In genomic region chr12:57540998-57541397, GRCh38 we compare ENCODE assay signal across 18 cellular contexts. TPM values are rescaled to one million over a fixed set of nuclear protein-coding genes. Genes with fewer than 3 reads are reported as not detected.
"Had no signal": no experiment of that assay in that cellular context is flagged by ENCODE, and none has a peak within 500 bp of the region (broad histone marks: within the 10 kb centered on the region; RNA-seq: fewer than 3 reads in every experiment).

No MANE protein-coding gene starts in this region.

- H3K27ac ChIP-seq: brain microvascular endothelial cell, heart left ventricle, neutrophil, tibial artery had no signal

- H3K27me3 ChIP-seq: brain microvascular endothelial cell, heart left ventricle, neutrophil, tibial artery had no signal

- FAIRE-seq: frontal cortex had no signal

- DNase-seq: activated CD4-positive, alpha-beta T cell treated with anti-CD3 and anti-CD28 coated beads, Interleukin-2, amount 10 ng/mL, durations not matched to agents 7 days and 5 days; activated CD8-positive, alpha-beta memory T cell treated with anti-CD3 and anti-CD28 coated beads for 24 hours; activated naive CD8-positive, alpha-beta T cell treated with anti-CD3 and anti-CD28 coated beads for 36 hours; amygdala; brain microvascular endothelial cell; cortex of kidney; effector CD8-positive, alpha-beta T cell; heart left ventricle; immature natural killer cell; left colon; naive thymus-derived CD8-positive, alpha-beta T cell; retina; stimulated activated CD4-positive, alpha-beta T cell treated with anti-CD3 and anti-CD28 coated beads, Interleukin-2, amount 100 ng/mL, for 48 hours; stimulated activated naive B cell treated with anti-CD40 and anti-IgM and Interleukin-4, amounts not matched to agents 10 μg/mL and 1 μg/mL and 100 μg/mL, for 72 hours had no signal

- H3K9me3 ChIP-seq: heart left ventricle, neutrophil, tibial artery had no signal

- ATAC-seq: heart left ventricle; naive thymus-derived CD8-positive, alpha-beta T cell; stimulated activated naive B cell treated with anti-CD40 and anti-IgM and Interleukin-4, amounts not matched to agents 10 μg/mL and 1 μg/mL and 100 μg/mL, for 72 hours had no signal

- H3K4me3 ChIP-seq: heart left ventricle, lung, tibial artery had no signal

RNA-seq across cellular contexts. Expression of gene KIF5A, which starts 8.8 kb away (rescaled TPM):
- polyA plus RNA-seq: immature natural killer cell had no signal
